ENCODE assay signal across 31 cellular contexts in the genomic region with DNA sequence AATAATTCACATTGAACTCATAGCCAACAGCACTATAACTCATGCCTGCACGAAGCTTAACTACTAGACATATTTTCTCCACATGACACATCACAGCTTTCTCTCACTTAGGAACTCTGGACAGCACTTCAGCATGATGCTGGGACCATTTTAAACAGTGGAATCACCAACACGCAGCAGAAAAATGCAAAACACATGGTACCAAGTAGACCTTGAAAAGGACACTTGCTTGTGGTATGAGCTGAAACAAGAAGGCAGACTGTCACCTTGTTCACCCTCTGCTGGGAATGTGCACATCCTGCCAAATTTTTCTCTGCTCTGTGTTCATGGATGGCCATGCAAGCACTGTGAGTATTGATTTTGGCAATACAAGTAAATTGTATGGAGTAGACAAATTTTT. TPM values are rescaled to one million over a fixed set of nuclear protein-coding genes. Genes with fewer than 3 reads are reported as not detected.
DNase-seq lines count a peak whose midpoint lies in the region; ATAC-seq, FAIRE-seq and TF ChIP-seq lines count a peak whose summit lies in the region.
"Had no signal": no experiment of that assay in that cellular context is flagged by ENCODE, and none has a peak within 500 bp of the region (broad histone marks: within the 10 kb centered on the region; RNA-seq: fewer than 3 reads in every experiment).

No MANE protein-coding gene starts in this region.

- H3K27me3 ChIP-seq in bronchial epithelial cell (ENCODE audit: control insufficient read depth, insufficient read depth, low read length): peaks cover 4% of the 10 kb centered on the region
- H3K27me3 ChIP-seq in right lobe of liver: no peaks in the 10 kb centered on the region
- H3K27me3 ChIP-seq: suprapubic skin, upper lobe of right lung had no signal

- intact Hi-C loops in right lobe of liver (cut with DNase I): no loop called here

- H3K27ac ChIP-seq in right lobe of liver: no peak overlapping the region
- H3K27ac ChIP-seq: SK-N-MC, suprapubic skin, upper lobe of right lung had no signal

- no peaks in the 10 kb centered on the region for H3K9me3 ChIP-seq in right lobe of liver
- H3K9me3 ChIP-seq: HAP-1, suprapubic skin, upper lobe of right lung had no signal

- ATAC-seq in right lobe of liver: peak; percentile 31 to 73 (median 62)
- no peak for ATAC-seq in HG02798 (IDR thresholded peaks at IDR 0.05; ENCODE audit: poor library complexity, unreplicated experiment)
- ATAC-seq: CD8-positive, alpha-beta T cell; esophagus mucosa; GM12878; left cardiac atrium; natural killer cell treated with Interleukin-12 subunit alpha and Interleukin-12 subunit beta and Interleukin-15 and Interleukin-18, amount 100 ng/mL, for 72 hours; stimulated activated naive B cell treated with anti-CD40 and anti-IgM and Interleukin-4, amounts not matched to agents 10 μg/mL and 1 μg/mL and 100 μg/mL, for 72 hours; T-helper 17 cell; upper lobe of right lung had no signal

- POLR2A ChIA-PET in HEK293T (lab: Yijun Ruan, JAX): no interaction called here

- peaks cover 0 to 9% (median 4%) of the 10 kb centered on the region in 4 donors for H3K4me1 ChIP-seq in right lobe of liver
- H3K4me1 ChIP-seq: HAP-1 had no signal

- TF ChIP-seq CTCF in bronchial epithelial cell (IDR thresholded peaks at IDR 0.05; ENCODE audit: insufficient read depth, low read length, severe bottlenecking): no peak
- TF ChIP-seq CTCF in right lobe of liver (IDR thresholded peaks at IDR 0.05): no peak

- FAIRE-seq in bronchial epithelial cell (lab: Jason Lieb, UNC) (peak; percentile 50), GM12892 (lab: Jason Lieb, UNC) (no peak)
- FAIRE-seq: GM12878, TTC549 had no signal

- TF ChIP-seq POLR2A in right lobe of liver (IDR thresholded peaks at IDR 0.05) (no peak), GM12892 (IDR thresholded peaks at IDR 0.05; ENCODE audit: low read depth, low read length) (no peak)

- H3K4me3 ChIP-seq in bronchial epithelial cell (ENCODE audit: low read depth, low read length) (no peak overlapping the region), right lobe of liver (no peak overlapping the region)
- H3K4me3 ChIP-seq: GM12878, HAP-1, SK-N-MC, suprapubic skin, upper lobe of right lung had no signal

- CTCF ChIA-PET in HEK293T (lab: Yijun Ruan, JAX): no interaction called here

- 74% methylated on average over 2 of the region's 2 CpGs for WGBS in right lobe of liver (ENCODE audit: insufficient coverage, low coverage, low lambda C conversion rate, missing lambda C conversion rate)

- no peaks in the 10 kb centered on the region for H3K36me3 ChIP-seq in bronchial epithelial cell (ENCODE audit: control insufficient read depth, insufficient read depth, low read length)
- H3K36me3 ChIP-seq in right lobe of liver: no peaks in the 10 kb centered on the region
- H3K36me3 ChIP-seq: HAP-1, suprapubic skin, upper lobe of right lung had no signal

- peak; percentile 45 for DNase-seq in AG20443 (ENCODE audit: low spot score)
- DNase-seq in GM04503 (ENCODE audit: low read depth): peak; percentile 69
- DNase-seq in bronchial epithelial cell (ENCODE audit: low read depth): no peak
- no peak for DNase-seq in right lobe of liver
- DNase-seq in NCI-H345 (lab: John Stamatoyannopoulos, UW): no peak
- DNase-seq in HEK293T (ENCODE audit: extremely low spot score): no peak
- no peak for DNase-seq in GM12892 (ENCODE audit: insufficient read length)
- DNase-seq: activated CD4-positive, alpha-beta T cell treated with anti-CD3 and anti-CD28 coated beads, Interleukin-2, amount 50 U/mL, for 1 hour; activated CD4-positive, CD25-positive, alpha-beta regulatory T cell; activated T-cell treated with anti-CD3 and anti-CD28 coated beads, Interleukin-2, amount 50 U/mL, for 48 hours; AML-193; CD8-positive, alpha-beta T cell; central memory CD4-positive, alpha-beta T cell; endodermal cell; hippocampal formation; left cardiac atrium; mammary epithelial cell; MV-4-11; NCI-H510A treated with DMSO at 0.1 percent for 48 hours; OCI-M1; stimulated activated naive B cell treated with anti-CD40 and anti-IgM and Interleukin-4, amounts not matched to agents 10 μg/mL and 1 μg/mL and 100 μg/mL, for 72 hours; T-helper 17 cell; upper lobe of right lung had no signal

TF ChIP-seq in HEK293T, 16 proteins besides CTCF, POLR2A, EP300 and RAD21:
- TF ChIP-seq LEF1 (IDR thresholded peaks at IDR 0.05; ENCODE audit: borderline replicate concordance): no peak
- no peak for TF ChIP-seq FOXM1 (IDR thresholded peaks at IDR 0.05; ENCODE audit: borderline replicate concordance)
- no peak for TF ChIP-seq SP1 (IDR thresholded peaks at IDR 0.05)
- TF ChIP-seq SUZ12 (IDR thresholded peaks at IDR 0.05): no peak
- no peak for TF ChIP-seq NFRKB (IDR thresholded peaks at IDR 0.05)
- no peak for TF ChIP-seq ZNF384 (IDR thresholded peaks at IDR 0.05)
- TF ChIP-seq BHLHE40 (IDR thresholded peaks at IDR 0.05; ENCODE audit: borderline replicate concordance): no peak
- TF ChIP-seq L3MBTL2 (conservative IDR thresholded peaks at IDR 0.05): no peak
- TF ChIP-seq ELF4 (IDR thresholded peaks at IDR 0.05): no peak
- no peak for TF ChIP-seq FOXA1 (IDR thresholded peaks at IDR 0.05)
TF ChIP-seq in HEK293T: peak in this region for 0.

RNA-seq across cellular contexts. Expression of a gene that starts 34.8 kb away (rescaled TPM):
- total RNA-seq in bronchial epithelial cell (492 and 634 TPM in 2 replicates), right lobe of liver (10 to 100 TPM; 17.2 to 65.7 (median 34.2) TPM)
- 12.4 TPM for polyA plus RNA-seq in GM12892 (2012; ENCODE audit: missing spikeins)

RNA-seq across cellular contexts. Expression of a gene that starts 40.9 kb away (rescaled TPM):
- total RNA-seq in bronchial epithelial cell (0.26 and 0.51 TPM in 2 replicates), right lobe of liver (10 to 100 TPM in 3 of 6 experiments, 1 to 10 TPM in 3; 5.7 to 16.6 (median 9.6) TPM)
- polyA plus RNA-seq in GM12892 (2012; ENCODE audit: missing spikeins): not detected
- total RNA-seq: CD8-positive, alpha-beta T cell; natural killer cell treated with Interleukin-12 subunit alpha and Interleukin-12 subunit beta and Interleukin-15 and Interleukin-18, amount 100 ng/mL, for 72 hours had no signal

Comparison
In these comparisons a context has a peak if more than half of its experiments do, and no peak if none do; other contexts are left out.
1. DNase-seq: peak in AG20443 (single experiment) and GM04503 (single experiment); none in bronchial epithelial cell (single experiment), right lobe of liver (0 of 3), NCI-H345 (single experiment), HEK293T (single experiment) and GM12892 (single experiment).